8 cellular contexts compared by ENCODE assay signal in genomic region chr6:79777713-79778579, GRCh38.
DNase-seq lines count a peak whose midpoint lies in the region; ATAC-seq and TF ChIP-seq lines count a peak whose summit lies in the region.

No MANE protein-coding gene starts in this region.

- ATAC-seq in GM18520 (IDR thresholded peaks at IDR 0.05; ENCODE audit: unreplicated experiment) (peak; percentile 78), HG03060 (IDR thresholded peaks at IDR 0.05; ENCODE audit: low read depth, unreplicated experiment) (peak; percentile 78), lower lobe of right lung (peak; percentile 93 to 96)

- TF ChIP-seq CTCF in A673 (conservative IDR thresholded peaks at IDR 0.05; ENCODE audit: low read depth, low read length) = peak; percentile 99
- TF ChIP-seq CTCF in dorsolateral prefrontal cortex (IDR thresholded peaks at IDR 0.05 in 54 of 56, conservative IDR thresholded peaks at IDR 0.05 in 2 of 56; ENCODE audit: low read depth in 1 of 56, partially characterized antibody in 56 of 56) = peak; percentile 85 to 100 (median 98)
- TF ChIP-seq CTCF in lower lobe of right lung (IDR thresholded peaks at IDR 0.05) = peak; percentile 99

- peak; percentile 81 for DNase-seq in A673 (ENCODE audit: low spot score)
- peak; percentile 29 for DNase-seq in NCI-H446 treated with DMSO at 0.1 percent for 48 hours (lab: John Stamatoyannopoulos, UW)
- peak; percentile 89 to 93 for DNase-seq in activated CD4-positive, alpha-beta T cell treated with anti-CD3 and anti-CD28 coated beads, Interleukin-2, amount 50 U/mL, for 48 hours
- DNase-seq in dorsolateral prefrontal cortex = peak; percentile 54 to 87 (median 74)
- DNase-seq in lower lobe of right lung = peak; percentile 85
- DNase-seq in stimulated activated CD4-positive, alpha-beta T cell treated with anti-CD3 and anti-CD28 coated beads, Interleukin-4, amount 100 ng/mL, for 48 hours (ENCODE audit: low read depth in 2 of 2) = peak; percentile 84 to 87

- H3K27me3 ChIP-seq in A673 (replicated peaks; ENCODE audit: insufficient read depth, low read depth, low read length, poor library complexity) = no peaks in the 10 kb centered on the region
- no peaks in the 10 kb centered on the region for H3K27me3 ChIP-seq in dorsolateral prefrontal cortex
- H3K27me3 ChIP-seq in lower lobe of right lung (ENCODE audit: low read depth) = no peaks in the 10 kb centered on the region

- no TSS peak for BruUV-seq in A673 (replicated peaks; lab: Mats Ljungman, UMichigan)

- intact Hi-C loops in A673 (cut with micrococcal nuclease; ENCODE audit: unreplicated experiment) (loop anchor here (1.0 to 5.0 kb wide), 3 partner anchors 36 to 314 kb away; no protein-coding TSS in a partner anchor), dorsolateral prefrontal cortex (cut with DNase I) (loop anchor here (1.0 to 10.0 kb wide), 4 partner anchors 35 to 317 kb away; no protein-coding TSS in a partner anchor), lower lobe of right lung (cut with DNase I) (no loop called here)

- H3K36me3 ChIP-seq in A673 (ENCODE audit: insufficient read depth, low read length, poor library complexity, severe bottlenecking) (no peaks in the 10 kb centered on the region), lower lobe of right lung (no peaks in the 10 kb centered on the region)

- POLR2A ChIA-PET in A673 (lab: Charles Lee; ENCODE audit: low non-redundant PET) = no interaction called here

- CTCF ChIA-PET in A673 (lab: Charles Lee) = interaction anchor here (1.0 kb wide), 1 partner anchor 90 kb away, joined by 12 read pairs; no protein-coding TSS in a partner anchor

- peak overlapping the region; percentile 22 for H3K4me3 ChIP-seq in A673 (ENCODE audit: low read depth, low read length, poor library complexity, severe bottlenecking)
- peak overlapping the region; percentile 13 to 67 (median 47) for H3K4me3 ChIP-seq in dorsolateral prefrontal cortex
- H3K4me3 ChIP-seq in lower lobe of right lung = peak overlapping the region; percentile 37

- H3K27ac ChIP-seq in A673 (ENCODE audit: low read depth, low read length, poor library complexity, severe bottlenecking) (no peak overlapping the region), dorsolateral prefrontal cortex (peak overlapping the region in 25 of 59 donors; percentile 2 to 64 (median 39)), lower lobe of right lung (no peak overlapping the region)

- H3K4me1 ChIP-seq in A673 (ENCODE audit: insufficient read depth, low read length, poor library complexity, severe bottlenecking) (no peaks in the 10 kb centered on the region), lower lobe of right lung (peaks cover 4% of the 10 kb centered on the region)

- H3K9me3 ChIP-seq in A673 (ENCODE audit: low read depth, low read length, poor library complexity, severe bottlenecking) (no peaks in the 10 kb centered on the region), lower lobe of right lung (no peaks in the 10 kb centered on the region)

Comparison
In these comparisons a context has a peak if more than half of its experiments do, and no peak if none do; other contexts are left out.
1. DNase-seq: peak in every context shown above with its lines; median percentile 91 in activated CD4-positive, alpha-beta T cell treated with anti-CD3 and anti-CD28 coated beads, Interleukin-2, amount 50 U/mL, for 48 hours; 86 in stimulated activated CD4-positive, alpha-beta T cell treated with anti-CD3 and anti-CD28 coated beads, Interleukin-4, amount 100 ng/mL, for 48 hours; 85 in lower lobe of right lung; 81 in A673; 74 in dorsolateral prefrontal cortex; 29 in NCI-H446 treated with DMSO at 0.1 percent for 48 hours.